17 cellular contexts compared by ENCODE assay signal in the genomic region with DNA sequence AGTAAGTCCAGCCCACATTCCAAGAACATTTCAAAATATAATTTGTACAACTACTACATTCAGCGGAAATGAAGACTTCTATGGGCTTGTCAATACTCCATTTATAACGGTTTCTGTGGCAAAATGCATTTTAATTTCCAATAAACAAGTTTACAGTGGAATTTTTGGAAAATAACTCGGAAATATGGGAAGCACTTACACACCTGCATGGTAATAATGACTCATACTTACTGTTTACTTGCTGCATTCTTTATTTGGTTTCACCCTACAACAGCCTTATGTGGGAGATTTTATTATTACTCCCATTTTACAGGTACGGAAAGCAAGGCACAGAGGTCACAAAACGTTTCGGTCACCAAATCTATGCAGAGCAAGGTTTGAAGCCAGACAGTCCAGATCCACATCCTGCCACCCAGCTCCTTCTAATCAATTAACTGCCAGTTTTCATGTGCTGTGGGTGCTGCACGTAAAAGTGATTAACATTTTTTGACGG.
DNase-seq lines count a peak whose midpoint lies in the region; ATAC-seq lines count a peak whose summit lies in the region.
"Had no signal": no experiment of that assay in that cellular context is flagged by ENCODE, and none has a peak within 500 bp of the region (broad histone marks: within the 10 kb centered on the region; RNA-seq: fewer than 3 reads in every experiment).

No MANE protein-coding gene starts in this region.

- peaks cover 46% of the 10 kb centered on the region for H3K4me1 Mint-ChIP-seq in activated T-helper 2 cell treated with anti-CD3 and anti-CD28 coated beads, Interferon-gamma antibody, Interleukin-2, Interleukin-4, amounts not matched to agents 10 μg/mL and 5 μg/mL and 100 μg/mL, durations not matched to agents 14 hours and 24 hours and 36 hours (ENCODE audit: low read depth)

- peaks cover 28% of the 10 kb centered on the region for H3K36me3 Mint-ChIP-seq in activated T-helper 2 cell treated with anti-CD3 and anti-CD28 coated beads, Interferon-gamma antibody, Interleukin-2, Interleukin-4, amounts not matched to agents 10 μg/mL and 5 μg/mL and 100 μg/mL, durations not matched to agents 14 hours and 24 hours and 36 hours (ENCODE audit: low read depth)
- H3K36me3 Mint-ChIP-seq: CD4-positive, CD25-positive, alpha-beta regulatory T cell had no signal

- no peaks in the 10 kb centered on the region for H3K9me3 Mint-ChIP-seq in activated T-helper 2 cell treated with anti-CD3 and anti-CD28 coated beads, Interferon-gamma antibody, Interleukin-2, Interleukin-4, amounts not matched to agents 10 μg/mL and 5 μg/mL and 100 μg/mL, durations not matched to agents 14 hours and 24 hours and 36 hours
- H3K9me3 Mint-ChIP-seq: CD4-positive, CD25-positive, alpha-beta regulatory T cell had no signal

- peak overlapping the region; percentile 24 for H3K27ac Mint-ChIP-seq in activated T-helper 2 cell treated with anti-CD3 and anti-CD28 coated beads, Interferon-gamma antibody, Interleukin-2, Interleukin-4, amounts not matched to agents 10 μg/mL and 5 μg/mL and 100 μg/mL, durations not matched to agents 14 hours and 24 hours and 36 hours
- H3K27ac Mint-ChIP-seq: B cell had no signal

- intact Hi-C loops in activated T-helper 2 cell treated with anti-CD3 and anti-CD28 coated beads, Interferon-gamma antibody, Interleukin-2, Interleukin-4, amounts not matched to agents 10 μg/mL and 5 μg/mL and 100 μg/mL, durations not matched to agents 14 hours and 24 hours and 36 hours (cut with micrococcal nuclease), result no loop called here
- intact Hi-C loops in cardiac septum (cut with DNase I), result no loop called here

- peak; percentile 29 for ATAC-seq in esophagus mucosa

- no peak overlapping the region for H3K4me3 Mint-ChIP-seq in activated T-helper 2 cell treated with anti-CD3 and anti-CD28 coated beads, Interferon-gamma antibody, Interleukin-2, Interleukin-4, amounts not matched to agents 10 μg/mL and 5 μg/mL and 100 μg/mL, durations not matched to agents 14 hours and 24 hours and 36 hours (ENCODE audit: low read depth)
- H3K4me3 Mint-ChIP-seq: B cell; CD4-positive, CD25-positive, alpha-beta regulatory T cell had no signal

- peaks cover 3% of the 10 kb centered on the region for H3K27me3 Mint-ChIP-seq in activated T-helper 2 cell treated with anti-CD3 and anti-CD28 coated beads, Interferon-gamma antibody, Interleukin-2, Interleukin-4, amounts not matched to agents 10 μg/mL and 5 μg/mL and 100 μg/mL, durations not matched to agents 14 hours and 24 hours and 36 hours (ENCODE audit: low read depth)
- H3K27me3 Mint-ChIP-seq: B cell had no signal

- DNase-seq in ELR (ENCODE audit: low read depth) (peak; percentile 47), HT-29 (ENCODE audit: low spot score) (peak; percentile 21), superior temporal gyrus (ENCODE audit: extremely low spot score) (no peak), cardiac septum (ENCODE audit: low spot score) (no peak)
- no peak for DNase-seq in activated T-helper 2 cell treated with anti-CD3 and anti-CD28 coated beads, Interferon-gamma antibody, Interleukin-2, Interleukin-4, amounts not matched to agents 10 μg/mL and 5 μg/mL and 100 μg/mL, durations not matched to agents 14 hours and 24 hours and 36 hours (ENCODE audit: low spot score)
- DNase-seq in NK-92 treated with Interleukin-12 subunit alpha and Interleukin-12 subunit beta, amount 100 ng/mL, for 24 hours (lab: John Stamatoyannopoulos, UW), result no peak
- DNase-seq: Caco-2, H7, NCI-H1436 treated with DMSO at 0.1 percent for 48 hours, NCI-H2029 treated with DMSO at 0.1 percent for 48 hours, NCI-H2171 treated with DMSO at 0.1 percent for 48 hours, NCI-H510A, NCI-H82, SIG-M5 had no signal

Comparison
In these comparisons a context has a peak if more than half of its experiments do, and no peak if none do; other contexts are left out.
1. DNase-seq: peak in ELR (single experiment) and HT-29 (single experiment); none in activated T-helper 2 cell treated with anti-CD3 and anti-CD28 coated beads, Interferon-gamma antibody, Interleukin-2, Interleukin-4, amounts not matched to agents 10 μg/mL and 5 μg/mL and 100 μg/mL, durations not matched to agents 14 hours and 24 hours and 36 hours (single experiment), NK-92 treated with Interleukin-12 subunit alpha and Interleukin-12 subunit beta, amount 100 ng/mL, for 24 hours (single experiment), superior temporal gyrus (single experiment) and cardiac septum (single experiment).